Comparison of ENCODE assay signal across 22 cellular contexts in the genomic region with DNA sequence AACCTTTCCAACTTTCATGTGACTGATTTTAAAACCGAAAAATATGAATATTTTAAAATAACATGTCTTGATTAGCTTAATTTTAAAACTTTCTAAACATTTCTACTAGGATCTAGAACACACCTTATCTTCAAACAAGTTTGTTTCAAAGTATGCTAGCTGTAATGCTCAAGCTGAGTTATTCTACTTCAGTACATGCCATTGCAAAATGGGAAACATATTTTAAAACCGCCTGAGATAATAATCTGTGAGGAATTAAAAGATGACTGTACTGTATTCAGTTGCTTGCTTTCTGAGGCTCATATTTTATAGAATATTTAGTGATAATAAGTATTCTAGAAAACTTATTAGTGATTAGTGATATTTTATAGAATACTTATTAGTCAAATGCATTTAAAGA.
DNase-seq lines count a peak whose midpoint lies in the region; ATAC-seq, FAIRE-seq and TF ChIP-seq lines count a peak whose summit lies in the region.
"Had no signal": no experiment of that assay in that cellular context is flagged by ENCODE, and none has a peak within 500 bp of the region (broad histone marks: within the 10 kb centered on the region; RNA-seq: fewer than 3 reads in every experiment).

No MANE protein-coding gene starts in this region.

- no peak overlapping the region for H3K4me2 ChIP-seq in SK-N-SH
- H3K4me2 ChIP-seq in K562 (ENCODE audit: insufficient read depth, low read length): no peak overlapping the region
- H3K4me2 ChIP-seq: A549; BLaER1 treated with 17β-estradiol and CSF1 and Interleukin-3, amounts not matched to agents 10 nM and 100 nM had no signal

- H3K4me1 ChIP-seq in SK-N-SH (ENCODE audit: control insufficient read depth in 1 of 2, insufficient read depth in 2 of 2, low read depth in 1 of 2, low read length in 1 of 2) (peaks cover 0 to 73% of the 10 kb centered on the region in 2 experiments; a peak in 2 of 4 replicates), adipocyte (ENCODE audit: control insufficient read depth, insufficient read depth, low read length) (no peaks in the 10 kb centered on the region), K562 (replicated peaks in 1 of 2; ENCODE audit: control insufficient read depth in 2 of 2, insufficient read depth in 2 of 2, low read length in 2 of 2) (no peaks in the 10 kb centered on the region)
- H3K4me1 ChIP-seq: BLaER1 treated with 17β-estradiol and CSF1 and Interleukin-3, amounts not matched to agents 10 nM and 100 nM had no signal

- FAIRE-seq in K562 (lab: Jason Lieb, UNC): peak; percentile 6
- FAIRE-seq: D721Med, GM12878, GM12892, GM19239 had no signal

- no peak overlapping the region for H2AFZ ChIP-seq in SK-N-SH (ENCODE audit: low read depth)
- no peak overlapping the region for H2AFZ ChIP-seq in K562 (ENCODE audit: low read depth, low read length)

- H3K9ac ChIP-seq in SK-N-SH (no peak overlapping the region), adipocyte (ENCODE audit: low read length) (no peak overlapping the region), K562 (ENCODE audit: insufficient read depth in 1 of 2, low read depth in 2 of 2, low read length in 2 of 2) (no peak overlapping the region)
- H3K9ac ChIP-seq: BLaER1 treated with 17β-estradiol and CSF1 and Interleukin-3, amounts not matched to agents 10 nM and 100 nM had no signal

- DNase-seq in SK-N-SH (no peak), adipocyte (ENCODE audit: low read depth) (peak; percentile 21), K562 (ENCODE audit: extremely low read depth in 1 of 4, low spot score in 3 of 4) (no peak), GM13976 (ENCODE audit: low spot score) (no peak)
- DNase-seq in stimulated activated CD4-positive, alpha-beta T cell treated with anti-CD3 and anti-CD28 coated beads, Interleukin-4, amount 100 ng/mL, for 24 hours: no peak
- DNase-seq: AML-193; Caco-2; Calu3; CD4-positive, alpha-beta T cell; CD8-positive, alpha-beta T cell; DMS79 treated with DMSO at 0.1 percent for 48 hours; GF-D8 had no signal

- H3K79me2 ChIP-seq in SK-N-SH (ENCODE audit: insufficient read depth): no peaks in the 10 kb centered on the region
- no peaks in the 10 kb centered on the region for H3K79me2 ChIP-seq in K562 (ENCODE audit: control insufficient read depth, insufficient read depth, low read length)

- TF ChIP-seq EP300 in SK-N-SH (IDR thresholded peaks at IDR 0.05; ENCODE audit: borderline replicate concordance in 1 of 2, low read depth in 1 of 2, low read length in 1 of 2): no peak
- no peak for TF ChIP-seq EP300 in K562 (IDR thresholded peaks at IDR 0.05; ENCODE audit: low read length)

- TF ChIP-seq RAD21 in SK-N-SH (IDR thresholded peaks at IDR 0.05; ENCODE audit: low read length) (no peak), K562 (CRISPR knock-in tag; conservative IDR thresholded peaks at IDR 0.05 in 1 of 2, IDR thresholded peaks at IDR 0.05 in 1 of 2) (no peak)

- intact Hi-C loops in K562 (cut with micrococcal nuclease): no loop called here

- BruUV-seq in K562 (replicated peaks; lab: Mats Ljungman, UMichigan): no TSS peak

- TF ChIP-seq POLR2A in K562 (conservative IDR thresholded peaks at IDR 0.05): no peak

- H3K27ac ChIP-seq in SK-N-SH (ENCODE audit: low read depth in 2 of 2, low read length in 1 of 2) (peak overlapping the region in 1 of 2 experiments; percentile 100; a peak in 2 of 4 replicates), K562 (ENCODE audit: extremely low read depth, low read depth, low read length) (no peak overlapping the region)
- H3K27ac ChIP-seq: 22Rv1; A549; BLaER1 treated with 17β-estradiol and CSF1 and Interleukin-3, amounts not matched to agents 10 nM and 100 nM; C4-2B had no signal

- H3K27me3 ChIP-seq in SK-N-SH (ENCODE audit: insufficient read depth) (no peaks in the 10 kb centered on the region), adipocyte (replicated peaks; ENCODE audit: control insufficient read depth, insufficient read depth, low read length) (no peaks in the 10 kb centered on the region), K562 (ENCODE audit: control insufficient read depth in 2 of 2, insufficient read depth in 2 of 2, low read length in 2 of 2) (no peaks in the 10 kb centered on the region)
- H3K27me3 ChIP-seq: BLaER1 treated with 17β-estradiol and CSF1 and Interleukin-3, amounts not matched to agents 10 nM and 100 nM had no signal

- H3K36me3 ChIP-seq in SK-N-SH (replicated peaks in 1 of 2; ENCODE audit: control insufficient read depth in 1 of 2, insufficient read depth in 2 of 2, low read length in 1 of 2): peaks cover 16 to 24% of the 10 kb centered on the region in 2 experiments
- no peaks in the 10 kb centered on the region for H3K36me3 ChIP-seq in adipocyte (ENCODE audit: control insufficient read depth, insufficient read depth, low read length, severe bottlenecking)
- H3K36me3 ChIP-seq in K562 (ENCODE audit: control insufficient read depth, insufficient read depth, low read length): peaks cover 43% of the 10 kb centered on the region; the same call in 2 of the 3 replicates

- POLR2A ChIA-PET in SK-N-SH (lab: Yijun Ruan, JAX): no interaction called here
- POLR2A ChIA-PET in K562 (lab: Yijun Ruan, JAX): interaction anchor here (1.1 to 2.0 kb wide), 3 partner anchors 8 to 50 kb away, joined by 3 to 5 read pairs (median 3); no protein-coding TSS in a partner anchor

- CTCF ChIA-PET in SK-N-SH (lab: Yijun Ruan, JAX) (interaction anchor here (0.6 to 7.1 kb wide), 9 partner anchors 9 to 224 kb away, joined by 3 to 114 read pairs (median 3); partner anchors contain the start of gene LMBR1), K562 (lab: Yijun Ruan, JAX; ENCODE audit: low intra/inter-chr PET ratio) (no interaction called here)

- peak; percentile 22; the same call in 1 of the 3 replicates for ATAC-seq in SK-N-SH treated with all-trans-retinoic acid at 6 μM for 48 hours
- ATAC-seq in K562: no peak
- no peak for ATAC-seq in GM18868 (IDR thresholded peaks at IDR 0.05; ENCODE audit: unreplicated experiment)
- ATAC-seq: A549; CD8-positive, alpha-beta T cell; GM12878 had no signal

- H3K9me1 ChIP-seq in K562 (ENCODE audit: control insufficient read depth, insufficient read depth, low read length): no peaks in the 10 kb centered on the region

- no peak overlapping the region for H3K4me3 ChIP-seq in SK-N-SH (ENCODE audit: low read depth in 2 of 2, low read length in 1 of 2)
- no peak overlapping the region for H3K4me3 ChIP-seq in adipocyte (ENCODE audit: low read length)
- H3K4me3 ChIP-seq in K562: no peak overlapping the region
- H3K4me3 ChIP-seq: A549; BLaER1 treated with 17β-estradiol and CSF1 and Interleukin-3, amounts not matched to agents 10 nM and 100 nM; GM12878 had no signal

- no peaks in the 10 kb centered on the region for H3F3A ChIP-seq in SK-N-SH (replicated peaks; ENCODE audit: insufficient read depth)

- H3K9me3 ChIP-seq in SK-N-SH (no peaks in the 10 kb centered on the region), adipocyte (ENCODE audit: control insufficient read depth, low read length) (no peaks in the 10 kb centered on the region), K562 (replicated peaks; ENCODE audit: control insufficient read depth, insufficient read depth, low read depth, low read length) (no peaks in the 10 kb centered on the region)
- H3K9me3 ChIP-seq: A549; BLaER1 treated with 17β-estradiol and CSF1 and Interleukin-3, amounts not matched to agents 10 nM and 100 nM; Caco-2 had no signal

- in situ Hi-C loops in K562 (cut with MboI): no loop called here
- in situ Hi-C loops in GM13976 (cut with MboI; ENCODE audit: low sequenced_read_pairs, unreplicated experiment): no loop called here

- TF ChIP-seq CTCF in SK-N-SH (IDR thresholded peaks at IDR 0.05): no peak
- no peak for TF ChIP-seq CTCF in K562 (IDR thresholded peaks at IDR 0.05 in 2 of 3, conservative IDR thresholded peaks at IDR 0.05 in 1 of 3; ENCODE audit: insufficient read depth in 2 of 3, low read depth in 1 of 3, low read length in 3 of 3)
- no peak for TF ChIP-seq CTCF in GM13976 (IDR thresholded peaks at IDR 0.05; ENCODE audit: borderline replicate concordance, control extremely low read depth, extremely low read depth, insufficient read depth, missing control alignments)

- no peaks in the 10 kb centered on the region for H3K9me2 ChIP-seq in SK-N-SH

- WGBS in SK-N-SH (ENCODE audit: low lambda C conversion rate): 59% methylated on average over 2 of the region's 2 CpGs
- WGBS in K562 (ENCODE audit: insufficient coverage, low coverage, missing lambda C conversion rate): 58% methylated on average over 2 of the region's 2 CpGs

- H4K20me1 ChIP-seq in SK-N-SH (ENCODE audit: insufficient read depth): no peaks in the 10 kb centered on the region
- H4K20me1 ChIP-seq in K562 (replicated peaks; ENCODE audit: control insufficient read depth, insufficient read depth, low read length): no peaks in the 10 kb centered on the region

TF ChIP-seq in K562, 482 proteins besides CTCF, POLR2A, EP300 and RAD21 (continues in another document):
- TF ChIP-seq, protein P1, sequence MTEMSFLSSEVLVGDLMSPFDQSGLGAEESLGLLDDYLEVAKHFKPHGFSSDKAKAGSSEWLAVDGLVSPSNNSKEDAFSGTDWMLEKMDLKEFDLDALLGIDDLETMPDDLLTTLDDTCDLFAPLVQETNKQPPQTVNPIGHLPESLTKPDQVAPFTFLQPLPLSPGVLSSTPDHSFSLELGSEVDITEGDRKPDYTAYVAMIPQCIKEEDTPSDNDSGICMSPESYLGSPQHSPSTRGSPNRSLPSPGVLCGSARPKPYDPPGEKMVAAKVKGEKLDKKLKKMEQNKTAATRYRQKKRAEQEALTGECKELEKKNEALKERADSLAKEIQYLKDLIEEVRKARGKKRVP (CRISPR knock-in tag; IDR thresholded peaks at IDR 0.05): no peak
- no peak for TF ChIP-seq TRIM25 (IDR thresholded peaks at IDR 0.05; ENCODE audit: borderline replicate concordance)
- TF ChIP-seq PHB2 (IDR thresholded peaks at IDR 0.05; ENCODE audit: low read depth): no peak
- no peak for TF ChIP-seq ZNF165 (CRISPR knock-in tag; IDR thresholded peaks at IDR 0.05; ENCODE audit: borderline replicate concordance)
